ENCODE assay signal across 26 cellular contexts in the genomic region with DNA sequence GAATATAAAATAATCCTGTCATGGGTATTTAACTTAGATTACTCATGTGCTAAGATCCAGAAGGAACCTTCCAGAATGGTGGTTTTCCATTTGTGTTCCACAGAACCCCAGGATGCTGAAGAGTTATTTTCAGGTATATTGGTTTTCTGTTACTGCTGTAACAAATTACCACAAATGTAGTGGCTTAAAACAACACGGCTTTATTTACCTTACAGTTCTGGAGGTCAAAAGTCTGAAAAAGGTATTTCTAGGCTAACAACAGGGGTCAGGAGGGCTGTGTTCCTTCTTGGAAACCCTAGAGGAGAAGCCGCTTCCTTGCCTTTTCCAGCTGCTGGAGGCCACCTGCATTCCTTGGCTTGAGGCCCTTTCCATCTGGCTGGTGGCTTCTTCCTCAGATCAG. TPM values are rescaled to one million over a fixed set of nuclear protein-coding genes. Genes with fewer than 3 reads are reported as not detected.
DNase-seq lines count a peak whose midpoint lies in the region; ATAC-seq, FAIRE-seq and TF ChIP-seq lines count a peak whose summit lies in the region.
"Had no signal": no experiment of that assay in that cellular context is flagged by ENCODE, and none has a peak within 500 bp of the region (broad histone marks: within the 10 kb centered on the region; RNA-seq: fewer than 3 reads in every experiment).

No MANE protein-coding gene starts in this region.

- POLR2A ChIA-PET in MCF 10A (lab: Yijun Ruan, JAX) (no interaction called here), K562 (lab: Yijun Ruan, JAX) (no interaction called here)

- H3K4me1 Mint-ChIP-seq in MCF 10A (ENCODE audit: insufficient read depth, unreplicated experiment): no peaks in the 10 kb centered on the region

- TF ChIP-seq CTCF in MCF 10A (IDR thresholded peaks at IDR 0.05; ENCODE audit: unreplicated experiment): no peak
- TF ChIP-seq CTCF in breast epithelium (IDR thresholded peaks at IDR 0.05): no peak
- TF ChIP-seq CTCF in K562 (IDR thresholded peaks at IDR 0.05 in 2 of 3, conservative IDR thresholded peaks at IDR 0.05 in 1 of 3; ENCODE audit: insufficient read depth in 2 of 3, low read depth in 1 of 3, low read length in 3 of 3): no peak

- no TSS peak for BruUV-seq in MCF 10A (replicated peaks; lab: Mats Ljungman, UMichigan)
- no TSS peak for BruUV-seq in K562 (replicated peaks; lab: Mats Ljungman, UMichigan)

- H3K27me3 Mint-ChIP-seq in MCF 10A (ENCODE audit: insufficient read depth, unreplicated experiment): no peaks in the 10 kb centered on the region
- H3K27me3 Mint-ChIP-seq: B cell had no signal

- no peaks in the 10 kb centered on the region for H4K20me1 ChIP-seq in K562 (replicated peaks; ENCODE audit: control insufficient read depth, insufficient read depth, low read length)
- H4K20me1 ChIP-seq: BLaER1 had no signal

- DNase-seq in MCF 10A (ENCODE audit: unreplicated experiment) (no peak), breast epithelium (ENCODE audit: low spot score in 2 of 2) (no peak), HT1080 (ENCODE audit: low read depth) (peak; percentile 50), K562 (ENCODE audit: extremely low read depth in 1 of 4, low spot score in 3 of 4) (no peak), left kidney (ENCODE audit: low read depth, low spot score) (peak; percentile 15), GM03348 (ENCODE audit: low spot score) (no peak), Right ventricle myocardium inferior (ENCODE audit: missing footprints) (no peak)
- DNase-seq: CD4-positive, CD25-positive, alpha-beta regulatory T cell; CD8-positive, alpha-beta T cell; DMS 273 treated with DMSO at 0.1 percent for 48 hours; DMS53; DND-41; GDM1; GOT3; HFFc6 had no signal

- H3K27ac ChIP-seq in breast epithelium (no peak overlapping the region), K562 (ENCODE audit: extremely low read depth, low read depth, low read length) (no peak overlapping the region)
- H3K27ac ChIP-seq: 22Rv1, BLaER1, C4-2B had no signal

- H3K9me3 ChIP-seq in breast epithelium (peaks cover 0 to 1% of the 10 kb centered on the region in 2 donors), K562 (replicated peaks; ENCODE audit: control insufficient read depth, insufficient read depth, low read depth, low read length) (no peaks in the 10 kb centered on the region)
- H3K9me3 ChIP-seq: HAP-1 had no signal

- H3K4me3 Mint-ChIP-seq in MCF 10A (ENCODE audit: unreplicated experiment): no peak overlapping the region
- H3K4me3 Mint-ChIP-seq: B cell; CD4-positive, CD25-positive, alpha-beta regulatory T cell; CD8-positive, alpha-beta T cell; HFFc6 had no signal

- no peak for ATAC-seq in K562
- ATAC-seq in Right ventricle myocardium inferior: no peak
- no peak for ATAC-seq in GM19455 (IDR thresholded peaks at IDR 0.05; ENCODE audit: unreplicated experiment)
- ATAC-seq: CD8-positive, alpha-beta T cell had no signal

- CTCF ChIA-PET in MCF 10A (lab: Yijun Ruan, JAX) (no interaction called here), K562 (lab: Yijun Ruan, JAX; ENCODE audit: low intra/inter-chr PET ratio) (no interaction called here)

- no peaks in the 10 kb centered on the region for H3K9me3 Mint-ChIP-seq in MCF 10A (ENCODE audit: unreplicated experiment)
- H3K9me3 Mint-ChIP-seq: CD8-positive, alpha-beta T cell; HFFc6 had no signal

- TF ChIP-seq RAD21 in K562 (CRISPR knock-in tag; conservative IDR thresholded peaks at IDR 0.05 in 1 of 2, IDR thresholded peaks at IDR 0.05 in 1 of 2): no peak

- no peak overlapping the region for H3K9ac ChIP-seq in K562 (ENCODE audit: insufficient read depth in 1 of 2, low read depth in 2 of 2, low read length in 2 of 2)
- H3K9ac ChIP-seq: BLaER1 had no signal

- no peak overlapping the region for H3K4me2 ChIP-seq in K562 (ENCODE audit: insufficient read depth, low read length)
- H3K4me2 ChIP-seq: BLaER1 had no signal

- H3K9me1 ChIP-seq in K562 (ENCODE audit: control insufficient read depth, insufficient read depth, low read length): no peaks in the 10 kb centered on the region

- no peaks in the 10 kb centered on the region for H3K36me3 Mint-ChIP-seq in MCF 10A (ENCODE audit: insufficient read depth, unreplicated experiment)

- H3K4me3 ChIP-seq in breast epithelium (no peak overlapping the region), K562 (no peak overlapping the region)
- H3K4me3 ChIP-seq: BLaER1, HAP-1 had no signal

- peak overlapping the region; percentile 3 for H3K27ac Mint-ChIP-seq in MCF 10A (ENCODE audit: low read depth, unreplicated experiment)
- H3K27ac Mint-ChIP-seq: B cell; CD4-positive, CD25-positive, alpha-beta regulatory T cell; CD8-positive, alpha-beta T cell; HFFc6 had no signal

- FAIRE-seq in K562 (lab: Jason Lieb, UNC): no peak
- FAIRE-seq: A204.1, D721Med, GM12891, GM18507, H54 had no signal

- no peaks in the 10 kb centered on the region for H3K4me1 ChIP-seq in breast epithelium
- H3K4me1 ChIP-seq in K562 (replicated peaks in 1 of 2; ENCODE audit: control insufficient read depth in 2 of 2, insufficient read depth in 2 of 2, low read length in 2 of 2): no peaks in the 10 kb centered on the region

- intact Hi-C loops in MCF 10A (cut with micrococcal nuclease): no loop called here
- intact Hi-C loops in breast epithelium (cut with DNase I; ENCODE audit: low total_unique reads): no loop called here
- intact Hi-C loops in K562 (cut with micrococcal nuclease): no loop called here
- intact Hi-C loops in Right ventricle myocardium inferior (cut with DNase I): no loop called here

- no peak for TF ChIP-seq POLR2A in breast epithelium (IDR thresholded peaks at IDR 0.05)
- no peak for TF ChIP-seq POLR2A in K562 (conservative IDR thresholded peaks at IDR 0.05)

- H3K27me3 ChIP-seq in breast epithelium: no peaks in the 10 kb centered on the region
- 0 out of 5 replicates have a peak, but pooled peaks cover 0 to 10% of the 10 kb centered on the region in 2 experiments for H3K27me3 ChIP-seq in K562 (ENCODE audit: control insufficient read depth in 2 of 2, insufficient read depth in 2 of 2, low read length in 2 of 2)
- H3K27me3 ChIP-seq: BLaER1 had no signal

- TF ChIP-seq EP300 in K562 (IDR thresholded peaks at IDR 0.05; ENCODE audit: low read length): no peak

- in situ Hi-C loops in K562 (cut with MboI): no loop called here

- WGBS in K562 (ENCODE audit: insufficient coverage, low coverage, missing lambda C conversion rate): 10% methylated on average over 2 of the region's 2 CpGs

- H3K36me3 ChIP-seq in breast epithelium: no peaks in the 10 kb centered on the region
- H3K36me3 ChIP-seq in K562 (ENCODE audit: control insufficient read depth, insufficient read depth, low read length): no peaks in the 10 kb centered on the region
- H3K36me3 ChIP-seq: HAP-1 had no signal

- H2AFZ ChIP-seq in K562 (ENCODE audit: low read depth, low read length): peak overlapping the region; percentile 16; the same call in 1 of the 2 replicates

- no peaks in the 10 kb centered on the region for H3K79me2 ChIP-seq in K562 (ENCODE audit: control insufficient read depth, insufficient read depth, low read length)

TF ChIP-seq in K562, 482 proteins besides CTCF, POLR2A, EP300 and RAD21:
- TF ChIP-seq ATF2 (CRISPR knock-in tag; IDR thresholded peaks at IDR 0.05) (no peak), SIN3A (IDR thresholded peaks at IDR 0.05; ENCODE audit: borderline replicate concordance in 2 of 2, control insufficient read depth in 1 of 2, low read depth in 2 of 2, low read length in 2 of 2) (no peak), SMARCB1 (IDR thresholded peaks at IDR 0.05; ENCODE audit: insufficient read length, low read depth) (no peak), XRCC5 (IDR thresholded peaks at IDR 0.05; ENCODE audit: low read depth, low read length) (no peak), MECOM (CRISPR knock-in tag; IDR thresholded peaks at IDR 0.05) (no peak), PPARD (CRISPR knock-in tag; IDR thresholded peaks at IDR 0.05) (no peak)

RNA-seq across cellular contexts. Expression of gene HPSE, which starts 57.9 kb away (rescaled TPM):
- total RNA-seq in MCF 10A (2022) (5.5 and 6.0 TPM in 2 replicates), breast epithelium (1 to 10 TPM; 1.3 to 3.8 (median 1.6) TPM), K562 (2014; rRNA removed) (0.04 and 0.14 TPM in 2 replicates), K562 (2014; rRNA removed; fragmentation: Illumina TruSeq; extraction: Trizol) (0.15 and 0.26 TPM in 2 replicates), K562 (2015; rRNA removed; fragmentation: Illumina TruSeq; extraction: Trizol) (0.15 TPM in 1 of 2 replicates, not detected in the other), K562 (2021) (0.20 and 0.22 TPM in 2 replicates), Right ventricle myocardium inferior (1.8 TPM)
- 4.0 and 6.0 TPM in 2 replicates for total RNA-seq in HT1080 (2014; rRNA removed; shearing (Covaris generic))
- 6.9 and 8.2 TPM in 2 replicates for polyA plus RNA-seq in HT1080 (2015; cell fraction: cytosol; rRNA removed)
- 9.9 and 10.9 TPM in 2 replicates for polyA plus RNA-seq in HT1080 (2015; cell fraction: nucleus; rRNA removed)
- total RNA-seq in K562 (2011; cell fraction: chromatin; rRNA removed; ENCODE audit: low replicate concordance): 0.46 TPM in 1 of 2 replicates, not detected in the other
- 0.26 and 0.33 TPM in 2 replicates for total RNA-seq in K562 (2011; cell fraction: nucleolus; rRNA removed)
- total RNA-seq in K562 (2011; cell fraction: nucleoplasm; rRNA removed): 0.15 and 0.61 TPM in 2 replicates
- polyA plus RNA-seq in K562 (2011; rRNA removed) (0.14 and 0.42 TPM in 2 replicates), K562 (2014; fragmentation: Illumina TruSeq; extraction: Trizol) (0.06 and 0.08 TPM in 2 replicates), K562 (2014; fragmentation: Nextera tagmentation; extraction: Ambion mirVana) (under 1 TPM; 0.01 to 0.04 TPM), K562 (2014; rRNA removed) (0.29 TPM in 1 of 2 replicates, not detected in the other)
- polyA plus RNA-seq in K562 (2011; cell fraction: cytosol; rRNA removed): 0.07 and 0.12 TPM in 2 replicates
- polyA plus RNA-seq in K562 (2011; cell fraction: nucleus; rRNA removed): 0.15 and 0.31 TPM in 2 replicates
- polyA plus RNA-seq in K562 (2012): 0.05 and 0.29 TPM in 2 replicates
- polyA minus RNA-seq in K562 (2011; rRNA and poly(A)+ RNA removed): 0.27 and 0.81 TPM in 2 replicates
- 0.57 TPM in 1 of 2 replicates, not detected in the other for polyA minus RNA-seq in K562 (2011; cell fraction: cytosol; rRNA and poly(A)+ RNA removed)
- under 0.01 and 0.11 TPM in 2 replicates for polyA minus RNA-seq in K562 (2011; cell fraction: nucleus; rRNA and poly(A)+ RNA removed)

Comparison
In these comparisons a context has a peak if more than half of its experiments do, and no peak if none do; other contexts are left out.
1. DNase-seq: peak in HT1080 (single experiment) and left kidney (single experiment); none in MCF 10A (single experiment), breast epithelium (0 of 2), K562 (0 of 4), GM03348 (single experiment) and Right ventricle myocardium inferior (single experiment).